8 cellular contexts compared by ENCODE assay signal in genomic region chr6:27687154-27688013, GRCh38.
DNase-seq lines count a peak whose midpoint lies in the region; ATAC-seq and TF ChIP-seq lines count a peak whose summit lies in the region.

No MANE protein-coding gene starts in this region.

- H3K9me3 ChIP-seq in HUES6 (ENCODE audit: control insufficient read depth, insufficient read depth, low read depth, low read length): no peaks in the 10 kb centered on the region
- H3K9me3 ChIP-seq in PC-3 (ENCODE audit: low read length): no peaks in the 10 kb centered on the region
- H3K9me3 ChIP-seq in esophagus squamous epithelium: no peaks in the 10 kb centered on the region
- H3K9me3 ChIP-seq in naive thymus-derived CD4-positive, alpha-beta T cell (ENCODE audit: control insufficient read depth in 2 of 3, low read length in 3 of 3): no peaks in the 10 kb centered on the region

- peak overlapping the region; percentile 86 to 100 (median 97) for H3K27ac Mint-ChIP-seq in naive thymus-derived CD4-positive, alpha-beta T cell
- peak overlapping the region; percentile 97 for H3K27ac Mint-ChIP-seq in stimulated activated naive B cell treated with anti-CD40 and anti-IgM and Interleukin-4, amounts not matched to agents 10 μg/mL and 1 μg/mL and 100 μg/mL, for 72 hours

- peaks cover 4% of the 10 kb centered on the region for H3F3A ChIP-seq in PC-3 (ENCODE audit: low read length, unreplicated experiment)

- no peaks in the 10 kb centered on the region for H4K20me1 ChIP-seq in PC-3 (ENCODE audit: low read length)

- peak overlapping the region; percentile 87 to 96 (median 94) for H3K4me3 Mint-ChIP-seq in naive thymus-derived CD4-positive, alpha-beta T cell
- H3K4me3 Mint-ChIP-seq in stimulated activated naive B cell treated with anti-CD40 and anti-IgM and Interleukin-4, amounts not matched to agents 10 μg/mL and 1 μg/mL and 100 μg/mL, for 72 hours: peak overlapping the region; percentile 84 to 88

- H3K79me2 ChIP-seq in PC-3 (ENCODE audit: low read length): no peaks in the 10 kb centered on the region

- H3K36me3 Mint-ChIP-seq in naive thymus-derived CD4-positive, alpha-beta T cell: peaks cover 0 to 8% (median 0%) of the 10 kb centered on the region in 5 donors
- peaks cover 4 to 7% of the 10 kb centered on the region in 2 donors for H3K36me3 Mint-ChIP-seq in stimulated activated naive B cell treated with anti-CD40 and anti-IgM and Interleukin-4, amounts not matched to agents 10 μg/mL and 1 μg/mL and 100 μg/mL, for 72 hours

- peak overlapping the region; percentile 60 for H3K9ac ChIP-seq in HUES6 (ENCODE audit: low read length)
- peak overlapping the region; percentile 44 for H3K9ac ChIP-seq in PC-3 (ENCODE audit: low read length)

- peaks cover 3% of the 10 kb centered on the region; the same call in 1 of the 2 replicates for H3K27me3 ChIP-seq in HUES6 (ENCODE audit: control insufficient read depth, insufficient read depth, low read length)
- H3K27me3 ChIP-seq in PC-3 (ENCODE audit: low read length): no peaks in the 10 kb centered on the region
- H3K27me3 ChIP-seq in esophagus squamous epithelium: peaks cover 0 to 23% (median 0%) of the 10 kb centered on the region in 4 donors
- no peaks in the 10 kb centered on the region for H3K27me3 ChIP-seq in naive thymus-derived CD4-positive, alpha-beta T cell (ENCODE audit: control insufficient read depth in 2 of 2, insufficient read depth in 2 of 2, low read length in 2 of 2)

- TF ChIP-seq POLR2A in esophagus squamous epithelium (IDR thresholded peaks at IDR 0.05): no peak

- peaks cover 7 to 40% (median 27%) of the 10 kb centered on the region in 7 donors for H3K4me1 Mint-ChIP-seq in naive thymus-derived CD4-positive, alpha-beta T cell
- H3K4me1 Mint-ChIP-seq in stimulated activated naive B cell treated with anti-CD40 and anti-IgM and Interleukin-4, amounts not matched to agents 10 μg/mL and 1 μg/mL and 100 μg/mL, for 72 hours: peaks cover 14 to 17% of the 10 kb centered on the region in 2 donors

- CTCF ChIA-PET in PC-3 (lab: Charles Lee): interaction anchor here (0.7 to 1.3 kb wide), 5 partner anchors 17 to 169 kb away, joined by 3 to 6 read pairs (median 5); no protein-coding TSS in a partner anchor
- CTCF ChIA-PET in naive thymus-derived CD4-positive, alpha-beta T cell (lab: Charles Lee): interaction anchor here (0.6 to 2.5 kb wide), 6 partner anchors 27 to 1154 kb away, joined by 3 to 12 read pairs (median 4); no protein-coding TSS in a partner anchor

- H3K4me3 ChIP-seq in HUES6 (ENCODE audit: low read depth, low read length) (peak overlapping the region; percentile 91), PC-3 (ENCODE audit: low read length) (peak overlapping the region; percentile 83), esophagus squamous epithelium (peak overlapping the region; percentile 38 to 60 (median 51))
- peak overlapping the region; percentile 88 for H3K4me3 ChIP-seq in naive thymus-derived CD4-positive, alpha-beta T cell (ENCODE audit: low read length)

- TF ChIP-seq CTCF in PC-3 (conservative IDR thresholded peaks at IDR 0.05; ENCODE audit: low read depth, low read length) (peak; percentile 90), esophagus squamous epithelium (IDR thresholded peaks at IDR 0.05) (peak in 5 of 6 experiments; percentile 20 to 65 (median 54))

- 2 to 3% methylated on average over 21 to 23 of the region's 43 CpGs for WGBS in esophagus squamous epithelium, 2 donors

- H3K36me3 ChIP-seq in HUES6 (ENCODE audit: control insufficient read depth, insufficient read depth, low read length) (no peaks in the 10 kb centered on the region), PC-3 (ENCODE audit: low read depth, low read length) (no peaks in the 10 kb centered on the region), esophagus squamous epithelium (no peaks in the 10 kb centered on the region)
- H3K36me3 ChIP-seq in naive thymus-derived CD4-positive, alpha-beta T cell (ENCODE audit: control insufficient read depth in 2 of 3, insufficient read depth in 3 of 3, low read length in 3 of 3): no peaks in the 10 kb centered on the region

- POLR2A ChIA-PET in PC-3 (lab: Charles Lee; ENCODE audit: unreplicated experiment): no interaction called here
- POLR2A ChIA-PET in naive thymus-derived CD4-positive, alpha-beta T cell (lab: Charles Lee): interaction anchor here (0.6 to 1.6 kb wide), 7 partner anchors 9 to 1955 kb away, joined by 3 to 5 read pairs (median 3); a partner anchor contains a TSS

- intact Hi-C loops in PC-3 (cut with micrococcal nuclease) (loop anchor here (1.0 to 10.0 kb wide), 8 partner anchors 15 to 499 kb away; partner anchors contain the start of genes POM121L2 and ZNF184), esophagus squamous epithelium (cut with DNase I) (no loop called here)
- intact Hi-C loops in naive thymus-derived CD4-positive, alpha-beta T cell (cut with micrococcal nuclease): loop anchor here (1.0 to 10.0 kb wide), 20 partner anchors 8 to 1375 kb away; partner anchors contain the start of genes POM121L2 (in 2 of the 2) and ZNF184 (in 1 of the 2)

- H3K9me2 ChIP-seq in PC-3 (replicated peaks; ENCODE audit: low read length): no peaks in the 10 kb centered on the region

- ATAC-seq in GM21526 (IDR thresholded peaks at IDR 0.05; ENCODE audit: low FRiP score, unreplicated experiment) (peak; percentile 63), PC-3 (peak; percentile 78)
- ATAC-seq in naive thymus-derived CD4-positive, alpha-beta T cell: peak; percentile 81
- ATAC-seq in stimulated activated naive B cell treated with anti-CD40 and anti-IgM and Interleukin-4, amounts not matched to agents 10 μg/mL and 1 μg/mL and 100 μg/mL, for 72 hours (replicated peaks): peak; percentile 80 to 82

- H3K4me2 ChIP-seq in PC-3 (ENCODE audit: low read length): peak overlapping the region; percentile 88

- no peaks in the 10 kb centered on the region for H3K4me1 ChIP-seq in HUES6 (ENCODE audit: control insufficient read depth, insufficient read depth, low read length)
- H3K4me1 ChIP-seq in PC-3 (ENCODE audit: insufficient read depth, low read length): no peaks in the 10 kb centered on the region
- peaks cover 0 to 23% (median 5%) of the 10 kb centered on the region in 3 donors for H3K4me1 ChIP-seq in esophagus squamous epithelium
- peaks cover 4 to 6% of the 10 kb centered on the region in 2 donors for H3K4me1 ChIP-seq in naive thymus-derived CD4-positive, alpha-beta T cell (ENCODE audit: control insufficient read depth in 2 of 2, insufficient read depth in 2 of 2, low read length in 2 of 2)

- H3K9me3 Mint-ChIP-seq in naive thymus-derived CD4-positive, alpha-beta T cell: peaks cover 0 to 31% (median 2%) of the 10 kb centered on the region in 11 donors
- peaks cover 4% of the 10 kb centered on the region in 2 donors for H3K9me3 Mint-ChIP-seq in stimulated activated naive B cell treated with anti-CD40 and anti-IgM and Interleukin-4, amounts not matched to agents 10 μg/mL and 1 μg/mL and 100 μg/mL, for 72 hours

- no peak overlapping the region for H3K27ac ChIP-seq in HUES6 (ENCODE audit: low read depth, low read length)
- 0 out of 2 replicates have a peak overlapping the region, but pooled peaks have one; percentile 7 for H3K27ac ChIP-seq in PC-3 (ENCODE audit: low read length)
- H3K27ac ChIP-seq in esophagus squamous epithelium: peak overlapping the region; percentile 3 to 69 (median 42)
- peak overlapping the region; percentile 61 for H3K27ac ChIP-seq in naive thymus-derived CD4-positive, alpha-beta T cell (ENCODE audit: low read depth, low read length)

- no TSS peak for BruUV-seq in PC-3 (replicated peaks; lab: Mats Ljungman, UMichigan)

- DNase-seq in DMS153 (lab: John Stamatoyannopoulos, UW) (peak; percentile 61), PC-3 (peak; percentile 86), activated T-cell treated with anti-CD3 and anti-CD28 coated beads for 48 hours (ENCODE audit: low read depth) (peak; percentile 80), esophagus squamous epithelium (lab: John Stamatoyannopoulos, UW) (no peak)
- DNase-seq in naive thymus-derived CD4-positive, alpha-beta T cell: peak; percentile 57 to 79 (median 65)
- DNase-seq in stimulated activated naive B cell treated with anti-CD40 and anti-IgM and Interleukin-4, amounts not matched to agents 10 μg/mL and 1 μg/mL and 100 μg/mL, for 72 hours: peak; percentile 76

- H2AFZ ChIP-seq in PC-3 (ENCODE audit: low read length): peak overlapping the region; percentile 95

- H3K27me3 Mint-ChIP-seq in naive thymus-derived CD4-positive, alpha-beta T cell: peaks cover 5 to 34% (median 5%) of the 10 kb centered on the region in 5 donors
- peaks cover 5 to 18% of the 10 kb centered on the region in 2 donors for H3K27me3 Mint-ChIP-seq in stimulated activated naive B cell treated with anti-CD40 and anti-IgM and Interleukin-4, amounts not matched to agents 10 μg/mL and 1 μg/mL and 100 μg/mL, for 72 hours
